In genomic region chr4:8586671-8587468, GRCh38 we compare ENCODE assay signal across 13 cellular contexts. TPM values are rescaled to one million over a fixed set of nuclear protein-coding genes. Genes with fewer than 3 reads are reported as not detected.
DNase-seq lines count a peak whose midpoint lies in the region; ATAC-seq and TF ChIP-seq lines count a peak whose summit lies in the region.
"Had no signal": no experiment of that assay in that cellular context is flagged by ENCODE, and none has a peak within 500 bp of the region (broad histone marks: within the 10 kb centered on the region; RNA-seq: fewer than 3 reads in every experiment).

No MANE protein-coding gene starts in this region.

- no peaks in the 10 kb centered on the region for H3K36me3 Mint-ChIP-seq in progenitor cell of endocrine pancreas (ENCODE audit: insufficient read depth)
- H3K36me3 Mint-ChIP-seq: naive B cell had no signal

- H3K36me3 ChIP-seq in mammary epithelial cell (ENCODE audit: insufficient read depth, low read length) = no peaks in the 10 kb centered on the region

- DNase-seq in GM12864 (ENCODE audit: low read depth) = no peak
- no peak for DNase-seq in mammary epithelial cell
- DNase-seq in progenitor cell of endocrine pancreas (ENCODE audit: low spot score, unreplicated experiment) = no peak
- no peak for DNase-seq in activated naive CD4-positive, alpha-beta T cell (lab: John Stamatoyannopoulos, UW)
- no peak for DNase-seq in MV-4-11 (lab: John Stamatoyannopoulos, UW)
- DNase-seq: dermis blood vessel endothelial cell, naive B cell, NCI-H2171 treated with DMSO at 0.1 percent for 48 hours, testis had no signal

- H3K4me3 ChIP-seq in GM12864 (ENCODE audit: low read depth, low read length) = no peak overlapping the region
- no peak overlapping the region for H3K4me3 ChIP-seq in mammary epithelial cell (replicated peaks in 1 of 3; ENCODE audit: insufficient read depth in 1 of 3, low read depth in 2 of 3, low read length in 3 of 3)
- H3K4me3 ChIP-seq: skin epidermis, testis had no signal

- in situ Hi-C loops in mammary epithelial cell (cut with MboI; ENCODE audit: low sequenced_read_pairs in 2 of 2) = no loop called here

- TF ChIP-seq RAD21 in Ishikawa (IDR thresholded peaks at IDR 0.05; ENCODE audit: low read depth) = peak; percentile 41; the same call in 1 of the 2 replicates

- H4K20me1 ChIP-seq in mammary epithelial cell (ENCODE audit: insufficient read depth, low read length) = no peaks in the 10 kb centered on the region

- H3K79me2 ChIP-seq in mammary epithelial cell (ENCODE audit: insufficient read depth, low read length) = no peaks in the 10 kb centered on the region

- TF ChIP-seq CTCF in GM12864 (IDR thresholded peaks at IDR 0.05; ENCODE audit: low read depth, low read length, missing control alignments) (peak; percentile 24), mammary epithelial cell (conservative IDR thresholded peaks at IDR 0.05 in 1 of 2, IDR thresholded peaks at IDR 0.05 in 1 of 2; ENCODE audit: extremely low read depth in 1 of 2, insufficient read depth in 1 of 2, low read depth in 1 of 2, low read length in 2 of 2) (peak; percentile 27 to 45), progenitor cell of endocrine pancreas (IDR thresholded peaks at IDR 0.05; ENCODE audit: unreplicated experiment) (peak; percentile 64)

- no peaks in the 10 kb centered on the region for H3K4me1 Mint-ChIP-seq in progenitor cell of endocrine pancreas (ENCODE audit: low read depth)
- H3K4me1 Mint-ChIP-seq: naive B cell had no signal

- H3K4me2 ChIP-seq in mammary epithelial cell (ENCODE audit: insufficient read depth, low read depth, low read length) = no peak overlapping the region
- H3K4me2 ChIP-seq: KMS-11 had no signal

- H3K4me3 Mint-ChIP-seq in progenitor cell of endocrine pancreas (ENCODE audit: low read depth) = no peak overlapping the region
- H3K4me3 Mint-ChIP-seq: naive B cell had no signal

- H3K27me3 Mint-ChIP-seq in progenitor cell of endocrine pancreas = peaks cover 42% of the 10 kb centered on the region

- H3K27ac ChIP-seq in mammary epithelial cell (ENCODE audit: insufficient read depth, low read depth, low read length) = no peak overlapping the region
- H3K27ac ChIP-seq: KMS-11, skin epidermis, testis had no signal

- H3K27ac Mint-ChIP-seq in progenitor cell of endocrine pancreas = no peak overlapping the region
- H3K27ac Mint-ChIP-seq: naive B cell had no signal

- ATAC-seq in GM21717 (IDR thresholded peaks at IDR 0.05; ENCODE audit: unreplicated experiment) = no peak

- dilution Hi-C loops in mammary epithelial cell (cut with HindIII; ENCODE audit: low sequenced_read_pairs) = no loop called here

- 50% methylated on average over 23 of the region's 37 CpGs for WGBS in mammary epithelial cell (ENCODE audit: low coverage, missing lambda C conversion rate)

- H3K9me3 Mint-ChIP-seq in progenitor cell of endocrine pancreas (ENCODE audit: low read depth) = no peaks in the 10 kb centered on the region

- no peak for TF ChIP-seq EP300 in Ishikawa (IDR thresholded peaks at IDR 0.05; ENCODE audit: borderline replicate concordance)

- H3K9me3 ChIP-seq in mammary epithelial cell (replicated peaks; ENCODE audit: insufficient read depth, low read length) = no peaks in the 10 kb centered on the region
- H3K9me3 ChIP-seq: testis had no signal

- no peak overlapping the region for H3K9ac ChIP-seq in mammary epithelial cell (ENCODE audit: insufficient read depth, low read length)
- H3K9ac ChIP-seq: KMS-11 had no signal

- intact Hi-C loops in mammary epithelial cell (cut with micrococcal nuclease) = loop anchor here (1.0 kb wide), 1 partner anchor 119 kb away; no protein-coding TSS in a partner anchor

- no TSS peak for BruUV-seq in mammary epithelial cell (replicated peaks; lab: Mats Ljungman, UMichigan)

- H2AFZ ChIP-seq in mammary epithelial cell (ENCODE audit: low read depth, low read length) = no peak overlapping the region

- CTCF ChIA-PET in mammary epithelial cell (lab: Charles Lee; ENCODE audit: low non-redundant PET) = no interaction called here

- no peaks in the 10 kb centered on the region for H3K4me1 ChIP-seq in mammary epithelial cell (ENCODE audit: insufficient read depth, low read length)
- H3K4me1 ChIP-seq: testis had no signal

- peaks cover 2% of the 10 kb centered on the region for H3K27me3 ChIP-seq in mammary epithelial cell (ENCODE audit: insufficient read depth, low read length)
- H3K27me3 ChIP-seq: testis had no signal

TF ChIP-seq in Ishikawa, 13 proteins besides CTCF, POLR2A, EP300 and RAD21:
- no peak for TF ChIP-seq MAX (IDR thresholded peaks at IDR 0.05)
- no peak for TF ChIP-seq YY1 (IDR thresholded peaks at IDR 0.05; ENCODE audit: low read depth)
- no peak for TF ChIP-seq ZBTB7A (IDR thresholded peaks at IDR 0.05; ENCODE audit: low read depth)
- TF ChIP-seq TCF12 (IDR thresholded peaks at IDR 0.05; ENCODE audit: low read depth) = no peak
- no peak for TF ChIP-seq FOXM1 (IDR thresholded peaks at IDR 0.05; ENCODE audit: borderline replicate concordance, low read depth)
- TF ChIP-seq CREB1 (IDR thresholded peaks at IDR 0.05; ENCODE audit: low read depth) = no peak
- TF ChIP-seq EGR1 (IDR thresholded peaks at IDR 0.05) = no peak
- TF ChIP-seq TAF1 (IDR thresholded peaks at IDR 0.05; ENCODE audit: low read depth) = no peak
- TF ChIP-seq USF1 (IDR thresholded peaks at IDR 0.05) = no peak
- no peak for TF ChIP-seq TEAD4 (IDR thresholded peaks at IDR 0.05)
- TF ChIP-seq REST (IDR thresholded peaks at IDR 0.05; ENCODE audit: low read depth) = no peak
- no peak for TF ChIP-seq NFIC (IDR thresholded peaks at IDR 0.05)
- no peak for TF ChIP-seq CEBPB (IDR thresholded peaks at IDR 0.05)

RNA-seq across cellular contexts. Expression of gene CPZ, which starts 5.7 kb away (rescaled TPM):
- not detected for total RNA-seq in mammary epithelial cell
- not detected for polyA plus RNA-seq in mammary epithelial cell
- polyA minus RNA-seq in mammary epithelial cell = not detected
- total RNA-seq in progenitor cell of endocrine pancreas = 0.19 and 0.29 TPM in 2 replicates
- total RNA-seq: dermis blood vessel endothelial cell had no signal

RNA-seq across cellular contexts. Expression of gene GPR78, which starts 6.7 kb away (rescaled TPM):
- total RNA-seq in mammary epithelial cell (not detected), progenitor cell of endocrine pancreas (0.31 TPM in 1 of 2 replicates, not detected in the other)
- not detected for polyA plus RNA-seq in mammary epithelial cell
- polyA minus RNA-seq in mammary epithelial cell = not detected
- total RNA-seq: dermis blood vessel endothelial cell had no signal
